Comparison of ENCODE assay signal across 29 cellular contexts in the genomic region with DNA sequence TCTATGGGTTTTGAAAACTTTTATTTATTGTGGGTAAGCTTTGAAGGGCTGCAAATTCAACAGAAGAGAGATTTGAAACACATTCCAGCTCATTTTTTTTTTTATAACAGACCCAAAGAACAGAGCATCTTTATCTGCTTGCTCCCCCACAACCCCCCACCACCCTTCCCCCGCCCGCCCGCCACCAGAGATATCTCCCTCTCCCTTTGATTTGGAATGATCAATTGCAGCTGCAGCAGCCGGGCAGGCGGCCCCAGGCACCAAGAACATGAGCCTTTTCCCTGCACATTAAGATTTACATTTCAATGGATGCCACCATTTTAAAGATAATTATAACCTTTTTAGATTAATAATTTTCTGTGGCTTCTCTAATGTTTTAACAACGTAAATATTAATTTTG.
DNase-seq lines count a peak whose midpoint lies in the region; ATAC-seq and TF ChIP-seq lines count a peak whose summit lies in the region.
"Had no signal": no experiment of that assay in that cellular context is flagged by ENCODE, and none has a peak within 500 bp of the region (broad histone marks: within the 10 kb centered on the region; RNA-seq: fewer than 3 reads in every experiment).

No MANE protein-coding gene starts in this region.

- H3K9me3 ChIP-seq in iPS DF 6.9 (ENCODE audit: control insufficient read depth, insufficient read depth, low read length) = no peaks in the 10 kb centered on the region
- H3K9me3 ChIP-seq: neutrophil, transverse colon had no signal

- CTCF ChIA-PET in activated CD4-positive, alpha-beta memory T cell treated with anti-CD3 and anti-CD28 coated beads for 36 hours (lab: Charles Lee) = no interaction called here

- intact Hi-C loops in activated CD4-positive, alpha-beta memory T cell treated with anti-CD3 and anti-CD28 coated beads for 36 hours (cut with micrococcal nuclease) = no loop called here

- peak overlapping the region; percentile 19; the same call in 1 of the 2 replicates for H3K4me3 ChIP-seq in GM23338
- no peak overlapping the region for H3K4me3 ChIP-seq in iPS DF 6.9 (ENCODE audit: low read length)
- H3K4me3 ChIP-seq: Peyer's patch, transverse colon had no signal

- H3K9me3 Mint-ChIP-seq in GM23338 (0 out of 3 replicates have a peak, but pooled peaks cover 1% of the 10 kb centered on the region), nephron progenitor cell (peaks cover 14% of the 10 kb centered on the region)
- no peaks in the 10 kb centered on the region for H3K9me3 Mint-ChIP-seq in activated naive CD8-positive, alpha-beta T cell treated with anti-CD3 and anti-CD28 coated beads, Interleukin-2, amount 50 U/mL, for 24 hours
- peaks cover 12% of the 10 kb centered on the region for H3K9me3 Mint-ChIP-seq in activated CD4-positive, alpha-beta memory T cell treated with anti-CD3 and anti-CD28 coated beads for 36 hours

- peak overlapping the region; percentile 67; the same call in 1 of the 2 replicates for H3K4me2 ChIP-seq in GM23338

- H3K4me3 Mint-ChIP-seq in GM23338 (peak overlapping the region; percentile 0; the same call in 1 of the 3 replicates), nephron progenitor cell (no peak overlapping the region)
- no peak overlapping the region for H3K4me3 Mint-ChIP-seq in activated naive CD8-positive, alpha-beta T cell treated with anti-CD3 and anti-CD28 coated beads, Interleukin-2, amount 50 U/mL, for 24 hours
- H3K4me3 Mint-ChIP-seq in activated CD4-positive, alpha-beta memory T cell treated with anti-CD3 and anti-CD28 coated beads for 36 hours = no peak overlapping the region
- H3K4me3 Mint-ChIP-seq: activated naive CD4-positive, alpha-beta T cell treated with anti-CD3 and anti-CD28 coated beads, Interleukin-2, amount 50 U/mL, for 24 hours; B cell; CD8-positive, alpha-beta memory T cell; effector memory CD8-positive, alpha-beta T cell; T-helper 2 cell treated with Interferon-gamma antibody and Interleukin-4, amounts not matched to agents 5 μg/mL and 100 μg/mL, for 36 hours had no signal

- no peaks in the 10 kb centered on the region for H3K79me2 ChIP-seq in GM23338 (replicated peaks; ENCODE audit: insufficient read depth)

- peak; percentile 45 for DNase-seq in GM23338 (ENCODE audit: low spot score)
- DNase-seq in iPS DF 6.9 (ENCODE audit: low read depth, low spot score) = no peak
- peak; percentile 8 for DNase-seq in nephron progenitor cell
- DNase-seq in activated naive CD8-positive, alpha-beta T cell treated with anti-CD3 and anti-CD28 coated beads, Interleukin-2, amount 50 U/mL, for 24 hours = no peak
- no peak for DNase-seq in activated CD4-positive, alpha-beta memory T cell treated with anti-CD3 and anti-CD28 coated beads for 36 hours
- DNase-seq in A172 (ENCODE audit: low spot score) = no peak
- DNase-seq: aorta; CD8-positive, alpha-beta memory T cell; cortex of kidney; DMS 273 treated with DMSO at 0.1 percent for 48 hours; effector memory CD8-positive, alpha-beta T cell; glutamatergic neuron; GOT3; left colon; MV-4-11; NCI-H1694; NCI-H446; NCI-H748 treated with DMSO at 0.1 percent for 48 hours; Peyer's patch; SHP77 treated with DMSO at 0.1 percent for 48 hours; stimulated activated CD4-positive, alpha-beta T cell treated with anti-CD3 and anti-CD28 coated beads, Interleukin-4, amount 100 ng/mL, for 24 hours; transverse colon had no signal

- no peaks in the 10 kb centered on the region for H4K20me1 ChIP-seq in GM23338 (replicated peaks; ENCODE audit: insufficient read depth)

- peak; percentile 69 for ATAC-seq in GM23338
- no peak for ATAC-seq in HG02870 (IDR thresholded peaks at IDR 0.05; ENCODE audit: unreplicated experiment)
- ATAC-seq in activated naive CD8-positive, alpha-beta T cell treated with anti-CD3 and anti-CD28 coated beads, Interleukin-2, amount 50 U/mL, for 24 hours = no peak
- ATAC-seq: effector memory CD8-positive, alpha-beta T cell; left colon had no signal

- H2AFZ ChIP-seq in GM23338 = peak overlapping the region; percentile 29; the same call in 1 of the 2 replicates

- no peaks in the 10 kb centered on the region; the same call in 1 of the 2 replicates for H3K9me2 ChIP-seq in GM23338 (ENCODE audit: insufficient read depth)

- peaks cover 9% of the 10 kb centered on the region for H3K27me3 Mint-ChIP-seq in GM23338 (ENCODE audit: insufficient read depth, low read depth, poor library complexity)
- H3K27me3 Mint-ChIP-seq in nephron progenitor cell (ENCODE audit: low read depth, poor library complexity) = no peaks in the 10 kb centered on the region
- no peaks in the 10 kb centered on the region for H3K27me3 Mint-ChIP-seq in activated naive CD8-positive, alpha-beta T cell treated with anti-CD3 and anti-CD28 coated beads, Interleukin-2, amount 50 U/mL, for 24 hours
- H3K27me3 Mint-ChIP-seq in activated CD4-positive, alpha-beta memory T cell treated with anti-CD3 and anti-CD28 coated beads for 36 hours = no peaks in the 10 kb centered on the region
- H3K27me3 Mint-ChIP-seq: activated naive CD4-positive, alpha-beta T cell treated with anti-CD3 and anti-CD28 coated beads, Interleukin-2, amount 50 U/mL, for 24 hours; B cell; CD8-positive, alpha-beta memory T cell; effector memory CD8-positive, alpha-beta T cell had no signal

- POLR2A ChIA-PET in activated CD4-positive, alpha-beta memory T cell treated with anti-CD3 and anti-CD28 coated beads for 36 hours (lab: Charles Lee) = no interaction called here

- peaks cover 10% of the 10 kb centered on the region for H3K36me3 Mint-ChIP-seq in GM23338 (ENCODE audit: low read depth)
- peaks cover 4% of the 10 kb centered on the region for H3K36me3 Mint-ChIP-seq in nephron progenitor cell (ENCODE audit: low read depth)
- no peaks in the 10 kb centered on the region for H3K36me3 Mint-ChIP-seq in activated naive CD8-positive, alpha-beta T cell treated with anti-CD3 and anti-CD28 coated beads, Interleukin-2, amount 50 U/mL, for 24 hours (ENCODE audit: low read depth)
- no peaks in the 10 kb centered on the region for H3K36me3 Mint-ChIP-seq in activated CD4-positive, alpha-beta memory T cell treated with anti-CD3 and anti-CD28 coated beads for 36 hours
- H3K36me3 Mint-ChIP-seq: activated naive CD4-positive, alpha-beta T cell treated with anti-CD3 and anti-CD28 coated beads, Interleukin-2, amount 50 U/mL, for 24 hours; CD8-positive, alpha-beta memory T cell had no signal

- peaks cover 66% of the 10 kb centered on the region for H3K4me1 Mint-ChIP-seq in GM23338
- H3K4me1 Mint-ChIP-seq in nephron progenitor cell = peaks cover 53% of the 10 kb centered on the region
- H3K4me1 Mint-ChIP-seq in activated naive CD8-positive, alpha-beta T cell treated with anti-CD3 and anti-CD28 coated beads, Interleukin-2, amount 50 U/mL, for 24 hours = no peaks in the 10 kb centered on the region
- H3K4me1 Mint-ChIP-seq in activated CD4-positive, alpha-beta memory T cell treated with anti-CD3 and anti-CD28 coated beads for 36 hours (ENCODE audit: low read depth) = no peaks in the 10 kb centered on the region
- H3K4me1 Mint-ChIP-seq: activated naive CD4-positive, alpha-beta T cell treated with anti-CD3 and anti-CD28 coated beads, Interleukin-2, amount 50 U/mL, for 24 hours; CD8-positive, alpha-beta memory T cell had no signal

- H3K27ac Mint-ChIP-seq in GM23338 (peak overlapping the region; percentile 93), nephron progenitor cell (no peak overlapping the region)
- H3K27ac Mint-ChIP-seq in activated naive CD8-positive, alpha-beta T cell treated with anti-CD3 and anti-CD28 coated beads, Interleukin-2, amount 50 U/mL, for 24 hours = no peak overlapping the region
- H3K27ac Mint-ChIP-seq in activated CD4-positive, alpha-beta memory T cell treated with anti-CD3 and anti-CD28 coated beads for 36 hours = no peak overlapping the region
- H3K27ac Mint-ChIP-seq: activated naive CD4-positive, alpha-beta T cell treated with anti-CD3 and anti-CD28 coated beads, Interleukin-2, amount 50 U/mL, for 24 hours; activated T-helper 2 cell treated with anti-CD3 and anti-CD28 coated beads, Interferon-gamma antibody, Interleukin-2, Interleukin-4, amounts not matched to agents 10 μg/mL and 5 μg/mL and 100 μg/mL, durations not matched to agents 14 hours and 24 hours and 36 hours; B cell; CD8-positive, alpha-beta memory T cell; effector memory CD8-positive, alpha-beta T cell; T-helper 2 cell treated with Interferon-gamma antibody and Interleukin-4, amounts not matched to agents 5 μg/mL and 100 μg/mL, for 36 hours had no signal

- H3K36me3 ChIP-seq in GM23338 (ENCODE audit: insufficient read depth) (no peaks in the 10 kb centered on the region), iPS DF 6.9 (ENCODE audit: control insufficient read depth, insufficient read depth, low read length) (no peaks in the 10 kb centered on the region)
- H3K36me3 ChIP-seq: neutrophil, Peyer's patch, transverse colon had no signal

- H3F3A ChIP-seq in GM23338 (replicated peaks; ENCODE audit: low read depth) = no peaks in the 10 kb centered on the region

- no peak for TF ChIP-seq CTCF in GM23338 (conservative IDR thresholded peaks at IDR 0.05; ENCODE audit: low read depth in 2 of 2)
- TF ChIP-seq CTCF in nephron progenitor cell (IDR thresholded peaks at IDR 0.05) = no peak

- H3K27me3 ChIP-seq in GM23338 (ENCODE audit: insufficient read depth) = no peaks in the 10 kb centered on the region
- H3K27me3 ChIP-seq in iPS DF 6.9 (ENCODE audit: control insufficient read depth, insufficient read depth, low read length) = no peaks in the 10 kb centered on the region
- H3K27me3 ChIP-seq: neutrophil, Peyer's patch, transverse colon had no signal

- H3K27ac ChIP-seq in GM23338 (ENCODE audit: low read depth) (peak overlapping the region; percentile 91), angular gyrus (ENCODE audit: low read depth, low read length) (peak overlapping the region; percentile 84), iPS DF 6.9 (ENCODE audit: low read length) (peak overlapping the region; percentile 79)
- H3K27ac ChIP-seq: neutrophil, Peyer's patch, transverse colon had no signal

- H3K4me1 ChIP-seq in GM23338 (ENCODE audit: insufficient read depth) (peaks cover 58% of the 10 kb centered on the region), iPS DF 6.9 (ENCODE audit: control insufficient read depth, insufficient read depth, low read length) (peaks cover 4% of the 10 kb centered on the region; the same call in 1 of the 2 replicates)
- H3K4me1 ChIP-seq: Peyer's patch had no signal

- WGBS in iPS DF 6.9 (ENCODE audit: insufficient coverage, insufficient read length) = no CpG with 5 or more reads among the region's 6 CpGs

Comparison
In these comparisons a context has a peak if more than half of its experiments do, and no peak if none do; other contexts are left out.
1. DNase-seq: peak in GM23338 (single experiment) and nephron progenitor cell (single experiment); none in iPS DF 6.9 (single experiment), activated naive CD8-positive, alpha-beta T cell treated with anti-CD3 and anti-CD28 coated beads, Interleukin-2, amount 50 U/mL, for 24 hours (single experiment), activated CD4-positive, alpha-beta memory T cell treated with anti-CD3 and anti-CD28 coated beads for 36 hours (single experiment) and A172 (single experiment).
2. Peak in every context shown above with its lines, with median percentiles within 50 percentile points of each other: H3K27ac ChIP-seq.